17 cellular contexts compared by ENCODE assay signal in the genomic region with DNA sequence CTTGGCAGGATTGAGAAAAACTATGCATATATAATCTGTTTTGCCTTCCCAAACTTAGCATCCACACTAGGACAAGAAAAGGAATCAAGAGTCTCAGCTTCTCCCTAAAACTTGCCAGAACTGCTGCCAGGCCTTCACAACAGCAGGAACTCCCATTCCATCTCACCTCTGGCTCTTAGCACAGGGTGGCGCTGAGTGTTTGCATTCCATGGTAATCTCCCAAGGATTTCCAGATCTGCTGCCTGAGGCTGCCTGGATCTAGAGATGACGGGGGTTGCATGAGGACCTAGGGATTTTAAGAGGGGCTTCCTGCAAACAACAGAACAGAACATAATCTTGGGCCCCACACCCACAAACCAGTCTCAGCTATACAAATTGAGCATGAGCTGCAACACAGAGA.
DNase-seq lines count a peak whose midpoint lies in the region; FAIRE-seq and TF ChIP-seq lines count a peak whose summit lies in the region.
"Had no signal": no experiment of that assay in that cellular context is flagged by ENCODE, and none has a peak within 500 bp of the region (broad histone marks: within the 10 kb centered on the region; RNA-seq: fewer than 3 reads in every experiment).

No MANE protein-coding gene starts in this region.

- H3K4me3 ChIP-seq in H7 (ENCODE audit: insufficient read depth, low read depth, low read length) = no peak overlapping the region
- no peak overlapping the region for H3K4me3 ChIP-seq in bronchial epithelial cell (ENCODE audit: low read depth, low read length)
- no peak overlapping the region for H3K4me3 ChIP-seq in trophoblast cell (ENCODE audit: low read depth, low read length)
- no peak overlapping the region for H3K4me3 ChIP-seq in Peyer's patch
- H3K4me3 ChIP-seq: K562, SJSA1 had no signal

- H4K91ac ChIP-seq in trophoblast cell (ENCODE audit: low read depth, low read length) = no peak overlapping the region

- no peak overlapping the region for H4K12ac ChIP-seq in trophoblast cell (ENCODE audit: low read depth, low read length)

- no peak for TF ChIP-seq POLR2A in Peyer's patch (IDR thresholded peaks at IDR 0.05)

- DNase-seq in NCI-H1092 treated with DMSO at 0.1 percent for 48 hours (lab: John Stamatoyannopoulos, UW) (peak; percentile 36), NCI-H1092 (lab: John Stamatoyannopoulos, UW) (no peak), H7 (peak; percentile 45), bronchial epithelial cell (ENCODE audit: low read depth) (no peak), islet precursor cell (peak; percentile 80), NCI-H526 treated with DMSO at 0.1 percent for 48 hours (lab: John Stamatoyannopoulos, UW) (no peak), trophoblast cell (no peak), Peyer's patch (no peak)
- DNase-seq: BE2C; CD4-positive, alpha-beta T cell; NCI-H146; NCI-H2227 treated with DMSO at 0.1 percent for 48 hours; NCI-H524 treated with DMSO at 0.1 percent for 48 hours; PC-3 had no signal

- H2AK5ac ChIP-seq in trophoblast cell (ENCODE audit: low read length) = no peak overlapping the region

- no CpG with 5 or more reads among the region's 2 CpGs for WGBS in trophoblast cell (ENCODE audit: extremely low coverage, insufficient coverage, insufficient read length)

- H2BK5ac ChIP-seq in trophoblast cell (ENCODE audit: low read depth, low read length, poor library complexity) = no peak overlapping the region

- H2BK120ac ChIP-seq in trophoblast cell (ENCODE audit: insufficient read depth, low read length, poor library complexity) = no peak overlapping the region

- no peak overlapping the region for H3K4me2 ChIP-seq in trophoblast cell (ENCODE audit: low read length)

- FAIRE-seq in bronchial epithelial cell (lab: Jason Lieb, UNC) = peak; percentile 32
- FAIRE-seq: K562 had no signal

- H3K9me3 ChIP-seq in trophoblast cell (ENCODE audit: insufficient read depth, low read depth, low read length) (no peaks in the 10 kb centered on the region), Peyer's patch (no peaks in the 10 kb centered on the region)
- H3K9me3 ChIP-seq: BE2C, SJSA1 had no signal

- H3K79me1 ChIP-seq in trophoblast cell (ENCODE audit: low read length) = no peaks in the 10 kb centered on the region

- H4K8ac ChIP-seq in trophoblast cell (ENCODE audit: low read depth, low read length) = no peak overlapping the region

- no peak overlapping the region for H3K4ac ChIP-seq in trophoblast cell (ENCODE audit: low read depth, low read length)

- no peak overlapping the region for H3K9ac ChIP-seq in trophoblast cell (ENCODE audit: low read length)

- no peak overlapping the region for H2AFZ ChIP-seq in trophoblast cell (ENCODE audit: insufficient read depth, low read length, poor library complexity)

- H3K36me3 ChIP-seq in H7 (replicated peaks; ENCODE audit: control insufficient read depth, insufficient read depth, low read length) (no peaks in the 10 kb centered on the region), bronchial epithelial cell (ENCODE audit: control insufficient read depth, insufficient read depth, low read length) (no peaks in the 10 kb centered on the region), trophoblast cell (ENCODE audit: control insufficient read depth in 1 of 2, insufficient read depth in 2 of 2, low read length in 2 of 2) (no peaks in the 10 kb centered on the region), Peyer's patch (no peaks in the 10 kb centered on the region)
- H3K36me3 ChIP-seq: BE2C, SJSA1 had no signal

- H2BK12ac ChIP-seq in trophoblast cell (ENCODE audit: low read length) = no peak overlapping the region

- H3K18ac ChIP-seq in trophoblast cell (ENCODE audit: low read length) = no peak overlapping the region

- H3K27me3 ChIP-seq in H7 (ENCODE audit: control insufficient read depth, insufficient read depth, low read length) (no peaks in the 10 kb centered on the region; the same call in 1 of the 2 replicates), bronchial epithelial cell (ENCODE audit: control insufficient read depth, insufficient read depth, low read length) (no peaks in the 10 kb centered on the region), trophoblast cell (ENCODE audit: insufficient read depth, low read length) (no peaks in the 10 kb centered on the region), Peyer's patch (no peaks in the 10 kb centered on the region)
- H3K27me3 ChIP-seq: SJSA1 had no signal

- H3K27ac ChIP-seq in trophoblast cell (ENCODE audit: low read depth, low read length) (no peak overlapping the region), Peyer's patch (no peak overlapping the region)
- H3K27ac ChIP-seq: 22Rv1, SJSA1 had no signal

- H3K4me1 ChIP-seq in trophoblast cell (ENCODE audit: control insufficient read depth in 1 of 2, insufficient read depth in 2 of 2, low read length in 2 of 2) = no peaks in the 10 kb centered on the region
- no peaks in the 10 kb centered on the region for H3K4me1 ChIP-seq in Peyer's patch
- H3K4me1 ChIP-seq: BE2C, SJSA1 had no signal

- no peaks in the 10 kb centered on the region for H3K79me2 ChIP-seq in trophoblast cell (ENCODE audit: control insufficient read depth, insufficient read depth, low read length, poor library complexity)

- no peak overlapping the region for H3K14ac ChIP-seq in trophoblast cell (ENCODE audit: low read length)

- TF ChIP-seq CTCF in bronchial epithelial cell (IDR thresholded peaks at IDR 0.05; ENCODE audit: insufficient read depth, low read length, severe bottlenecking) (no peak), Peyer's patch (IDR thresholded peaks at IDR 0.05) (no peak)

- no peak overlapping the region for H3K23ac ChIP-seq in trophoblast cell (ENCODE audit: low read length)

Comparison
In these comparisons a context has a peak if more than half of its experiments do, and no peak if none do; other contexts are left out.
1. DNase-seq: peak in NCI-H1092 treated with DMSO at 0.1 percent for 48 hours (single experiment), H7 (single experiment) and islet precursor cell (single experiment); none in NCI-H1092 (single experiment), bronchial epithelial cell (single experiment), NCI-H526 treated with DMSO at 0.1 percent for 48 hours (single experiment), trophoblast cell (0 of 2) and Peyer's patch (0 of 3).